ENCODE assay signal across 7 cellular contexts in genomic region chr9:78236511-78236950, GRCh38. TPM values are rescaled to one million over a fixed set of nuclear protein-coding genes. Genes with fewer than 3 reads are reported as not detected.
DNase-seq lines count a peak whose midpoint lies in the region; ATAC-seq and TF ChIP-seq lines count a peak whose summit lies in the region.

No MANE protein-coding gene starts in this region.

- TF ChIP-seq CTCF in GM23338 (conservative IDR thresholded peaks at IDR 0.05; ENCODE audit: low read depth in 2 of 2), result no peak
- no peak for TF ChIP-seq CTCF in brain (conservative IDR thresholded peaks at IDR 0.05)
- TF ChIP-seq CTCF in left lung (IDR thresholded peaks at IDR 0.05), result no peak
- TF ChIP-seq CTCF in tibial artery (IDR thresholded peaks at IDR 0.05), result no peak

- H3K4me3 ChIP-seq in GM23338 (peak overlapping the region; percentile 97), MG63 (peak overlapping the region; percentile 87), left lung (peak overlapping the region; percentile 71 to 87), tibial artery (peak overlapping the region; percentile 73 to 84)

- H3K4me1 Mint-ChIP-seq in GM23338 (peaks cover 18% of the 10 kb centered on the region), brain (peaks cover 33% of the 10 kb centered on the region)

- intact Hi-C loops in left lung (cut with DNase I) (no loop called here), tibial artery (cut with DNase I; ENCODE audit: low total_unique reads) (no loop called here)

- 0 out of 2 replicates have a peak, but pooled peaks cover 10% of the 10 kb centered on the region for H4K20me1 ChIP-seq in GM23338 (replicated peaks; ENCODE audit: insufficient read depth)

- peaks cover 7% of the 10 kb centered on the region; the same call in 1 of the 2 replicates for H3K4me1 ChIP-seq in GM23338 (ENCODE audit: insufficient read depth)
- H3K4me1 ChIP-seq in left lung, result peaks cover 0 to 22% of the 10 kb centered on the region in 2 donors
- H3K4me1 ChIP-seq in tibial artery, result peaks cover 0 to 18% (median 3%) of the 10 kb centered on the region in 4 donors

- H3K27me3 Mint-ChIP-seq in GM23338 (ENCODE audit: insufficient read depth, low read depth, poor library complexity), result peaks cover 9% of the 10 kb centered on the region
- H3K27me3 Mint-ChIP-seq in brain, result peaks cover 7% of the 10 kb centered on the region

- H3K27ac ChIP-seq in GM23338 (ENCODE audit: low read depth) (peak overlapping the region; percentile 57), left lung (peak overlapping the region in 1 of 2 donors; percentile 65), tibial artery (peak overlapping the region; percentile 77 to 78)

- DNase-seq in GM23338 (ENCODE audit: low spot score) (peak; percentile 58), MG63 (no peak), left lung (no peak), tibial artery (no peak)
- DNase-seq in stimulated activated naive CD4-positive, alpha-beta T cell treated with Interleukin-2 at 50 U/mL for 16 hours (lab: John Stamatoyannopoulos, UW), result no peak

- peaks cover 21% of the 10 kb centered on the region for H3K36me3 Mint-ChIP-seq in GM23338 (ENCODE audit: low read depth)
- H3K36me3 Mint-ChIP-seq in brain, result peaks cover 28% of the 10 kb centered on the region

- ATAC-seq in GM18498 (IDR thresholded peaks at IDR 0.05; ENCODE audit: unreplicated experiment) (peak; percentile 12), GM23338 (peak; percentile 18), left lung (peak; percentile 28)

- no peaks in the 10 kb centered on the region for H3K9me2 ChIP-seq in GM23338 (ENCODE audit: insufficient read depth)

- H3K9me3 ChIP-seq in MG63 (no peaks in the 10 kb centered on the region), left lung (no peaks in the 10 kb centered on the region), tibial artery (no peaks in the 10 kb centered on the region)

- H3K27ac Mint-ChIP-seq in GM23338 (peak overlapping the region; percentile 64; the same call in 1 of the 2 replicates), brain (peak overlapping the region; percentile 40 to 88 (median 83))

- H3K36me3 ChIP-seq in GM23338 (ENCODE audit: insufficient read depth) (peaks cover 10% of the 10 kb centered on the region), MG63 (no peaks in the 10 kb centered on the region), left lung (peaks cover 0 to 12% of the 10 kb centered on the region in 2 donors), tibial artery (peaks cover 0 to 12% (median 0%) of the 10 kb centered on the region in 3 donors)

- peak overlapping the region; percentile 82 for H3K4me2 ChIP-seq in GM23338

- H3K9me3 Mint-ChIP-seq in GM23338, result no peaks in the 10 kb centered on the region; the same call in 2 of the 3 replicates
- H3K9me3 Mint-ChIP-seq in brain, result no peaks in the 10 kb centered on the region

- H3K4me3 Mint-ChIP-seq in GM23338, result no peak overlapping the region; the same call in 2 of the 3 replicates
- peak overlapping the region in 1 of 5 experiments; percentile 92 for H3K4me3 Mint-ChIP-seq in brain

- H3K79me2 ChIP-seq in GM23338 (replicated peaks; ENCODE audit: insufficient read depth), result peaks cover 24% of the 10 kb centered on the region

- H3F3A ChIP-seq in GM23338 (replicated peaks; ENCODE audit: low read depth), result no peaks in the 10 kb centered on the region; the same call in 1 of the 2 replicates

- H3K27me3 ChIP-seq in GM23338 (ENCODE audit: insufficient read depth) (no peaks in the 10 kb centered on the region), MG63 (no peaks in the 10 kb centered on the region), left lung (no peaks in the 10 kb centered on the region), tibial artery (no peaks in the 10 kb centered on the region)

- H2AFZ ChIP-seq in GM23338, result peak overlapping the region; percentile 92

TF ChIP-seq in GM23338, 12 proteins besides CTCF, POLR2A, EP300 and RAD21:
- TF ChIP-seq JUNB (IDR thresholded peaks at IDR 0.05; ENCODE audit: unreplicated experiment), result no peak
- no peak for TF ChIP-seq ZNF331 (CRISPR knock-in tag; IDR thresholded peaks at IDR 0.05; ENCODE audit: low read depth)
- no peak for TF ChIP-seq ETS1 (IDR thresholded peaks at IDR 0.05)
- TF ChIP-seq ZNF114 (CRISPR knock-in tag; IDR thresholded peaks at IDR 0.05), result no peak
- TF ChIP-seq EZH2phosphoT487 (IDR thresholded peaks at IDR 0.05; ENCODE audit: unreplicated experiment), result no peak
- TF ChIP-seq CREB1 (CRISPR knock-in tag; IDR thresholded peaks at IDR 0.05; ENCODE audit: low read depth), result no peak
- TF ChIP-seq NANOG (IDR thresholded peaks at IDR 0.05; ENCODE audit: borderline replicate concordance), result no peak
- TF ChIP-seq POLR2AphosphoS5 (IDR thresholded peaks at IDR 0.05; ENCODE audit: low read depth), result no peak

RNA-seq across cellular contexts. Expression of gene CEP78, which starts 0.7 kb away (rescaled TPM):
- 46.6 and 48.3 TPM in 2 replicates for total RNA-seq in GM23338 (2014; rRNA removed; shearing (Covaris generic))
- polyA plus RNA-seq in GM23338 (2016; fragmentation: Nextera tagmentation; extraction: Ambion mirVana) (18.7 and 19.9 TPM in 2 replicates), brain (ENCODE audit: insufficient read depth, low read depth, low replicate concordance) (16.7 TPM)
- 10.7 and 17.7 TPM in 2 replicates for total RNA-seq in MG63 (2014; rRNA removed; shearing (Covaris generic); ENCODE audit: low replicate concordance)
- total RNA-seq in left lung, result 10 to 100 TPM; 14.0 to 17.3 TPM
